ENCODE assay signal across 1 cellular context in the genomic region with DNA sequence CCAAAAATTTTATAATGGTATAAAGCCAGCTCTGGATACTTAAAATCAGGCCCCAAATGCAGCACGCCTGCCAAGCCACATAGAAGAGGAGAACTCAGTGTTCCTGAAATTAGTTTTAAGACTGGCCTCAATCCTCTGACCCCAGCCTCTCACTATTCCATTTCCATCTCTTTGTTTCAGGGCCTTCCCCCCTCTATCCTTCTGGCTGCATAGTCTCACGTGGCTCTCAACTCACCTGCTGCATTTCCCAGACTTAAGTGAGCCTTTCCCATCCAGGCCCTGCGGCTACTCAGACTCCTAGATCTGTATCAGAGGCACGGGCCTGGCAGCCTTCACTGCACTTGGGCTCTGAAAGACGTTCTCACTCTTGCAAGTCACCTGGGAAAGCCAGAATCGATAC.
TF ChIP-seq lines count a peak whose summit lies in the region.

No MANE protein-coding gene starts in this region.

TF ChIP-seq in K562, 482 proteins besides CTCF, POLR2A, EP300 and RAD21 (continued from another document):
- TF ChIP-seq ZFX (CRISPR knock-in tag; IDR thresholded peaks at IDR 0.05): peak; percentile 40; the same call in 1 of the 2 replicates
- no peak for TF ChIP-seq CHD1 (IDR thresholded peaks at IDR 0.05; ENCODE audit: low read length)
- TF ChIP-seq PHF8 (IDR thresholded peaks at IDR 0.05; ENCODE audit: borderline replicate concordance, low read length): 0 out of 2 replicates have a peak, but pooled peaks have one; percentile 13
- TF ChIP-seq, protein P1, sequence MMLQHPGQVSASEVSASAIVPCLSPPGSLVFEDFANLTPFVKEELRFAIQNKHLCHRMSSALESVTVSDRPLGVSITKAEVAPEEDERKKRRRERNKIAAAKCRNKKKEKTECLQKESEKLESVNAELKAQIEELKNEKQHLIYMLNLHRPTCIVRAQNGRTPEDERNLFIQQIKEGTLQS (IDR thresholded peaks at IDR 0.05): no peak
- TF ChIP-seq, protein P1 (CRISPR knock-in tag; conservative IDR thresholded peaks at IDR 0.05): no peak
- TF ChIP-seq, protein P2, sequence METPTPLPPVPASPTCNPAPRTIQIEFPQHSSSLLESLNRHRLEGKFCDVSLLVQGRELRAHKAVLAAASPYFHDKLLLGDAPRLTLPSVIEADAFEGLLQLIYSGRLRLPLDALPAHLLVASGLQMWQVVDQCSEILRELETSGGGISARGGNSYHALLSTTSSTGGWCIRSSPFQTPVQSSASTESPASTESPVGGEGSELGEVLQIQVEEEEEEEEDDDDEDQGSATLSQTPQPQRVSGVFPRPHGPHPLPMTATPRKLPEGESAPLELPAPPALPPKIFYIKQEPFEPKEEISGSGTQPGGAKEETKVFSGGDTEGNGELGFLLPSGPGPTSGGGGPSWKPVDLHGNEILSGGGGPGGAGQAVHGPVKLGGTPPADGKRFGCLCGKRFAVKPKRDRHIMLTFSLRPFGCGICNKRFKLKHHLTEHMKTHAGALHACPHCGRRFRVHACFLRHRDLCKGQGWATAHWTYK (CRISPR knock-in tag; IDR thresholded peaks at IDR 0.05): no peak
- no peak for TF ChIP-seq NCOA2 (IDR thresholded peaks at IDR 0.05; ENCODE audit: partially characterized antibody in 2 of 2)
- TF ChIP-seq SLC30A9 (CRISPR knock-in tag; IDR thresholded peaks at IDR 0.05): no peak
- no peak for TF ChIP-seq XRCC5 (IDR thresholded peaks at IDR 0.05; ENCODE audit: low read depth, low read length)
- TF ChIP-seq, protein P3, sequence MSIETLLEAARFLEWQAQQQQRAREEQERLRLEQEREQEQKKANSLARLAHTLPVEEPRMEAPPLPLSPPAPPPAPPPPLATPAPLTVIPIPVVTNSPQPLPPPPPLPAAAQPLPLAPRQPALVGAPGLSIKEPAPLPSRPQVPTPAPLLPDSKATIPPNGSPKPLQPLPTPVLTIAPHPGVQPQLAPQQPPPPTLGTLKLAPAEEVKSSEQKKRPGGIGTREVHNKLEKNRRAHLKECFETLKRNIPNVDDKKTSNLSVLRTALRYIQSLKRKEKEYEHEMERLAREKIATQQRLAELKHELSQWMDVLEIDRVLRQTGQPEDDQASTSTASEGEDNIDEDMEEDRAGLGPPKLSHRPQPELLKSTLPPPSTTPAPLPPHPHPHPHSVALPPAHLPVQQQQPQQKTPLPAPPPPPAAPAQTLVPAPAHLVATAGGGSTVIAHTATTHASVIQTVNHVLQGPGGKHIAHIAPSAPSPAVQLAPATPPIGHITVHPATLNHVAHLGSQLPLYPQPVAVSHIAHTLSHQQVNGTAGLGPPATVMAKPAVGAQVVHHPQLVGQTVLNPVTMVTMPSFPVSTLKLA (conservative IDR thresholded peaks at IDR 0.05): no peak
- no peak for TF ChIP-seq HDAC3 (IDR thresholded peaks at IDR 0.05; ENCODE audit: borderline replicate concordance, partially characterized antibody)
- TF ChIP-seq, protein P4, sequence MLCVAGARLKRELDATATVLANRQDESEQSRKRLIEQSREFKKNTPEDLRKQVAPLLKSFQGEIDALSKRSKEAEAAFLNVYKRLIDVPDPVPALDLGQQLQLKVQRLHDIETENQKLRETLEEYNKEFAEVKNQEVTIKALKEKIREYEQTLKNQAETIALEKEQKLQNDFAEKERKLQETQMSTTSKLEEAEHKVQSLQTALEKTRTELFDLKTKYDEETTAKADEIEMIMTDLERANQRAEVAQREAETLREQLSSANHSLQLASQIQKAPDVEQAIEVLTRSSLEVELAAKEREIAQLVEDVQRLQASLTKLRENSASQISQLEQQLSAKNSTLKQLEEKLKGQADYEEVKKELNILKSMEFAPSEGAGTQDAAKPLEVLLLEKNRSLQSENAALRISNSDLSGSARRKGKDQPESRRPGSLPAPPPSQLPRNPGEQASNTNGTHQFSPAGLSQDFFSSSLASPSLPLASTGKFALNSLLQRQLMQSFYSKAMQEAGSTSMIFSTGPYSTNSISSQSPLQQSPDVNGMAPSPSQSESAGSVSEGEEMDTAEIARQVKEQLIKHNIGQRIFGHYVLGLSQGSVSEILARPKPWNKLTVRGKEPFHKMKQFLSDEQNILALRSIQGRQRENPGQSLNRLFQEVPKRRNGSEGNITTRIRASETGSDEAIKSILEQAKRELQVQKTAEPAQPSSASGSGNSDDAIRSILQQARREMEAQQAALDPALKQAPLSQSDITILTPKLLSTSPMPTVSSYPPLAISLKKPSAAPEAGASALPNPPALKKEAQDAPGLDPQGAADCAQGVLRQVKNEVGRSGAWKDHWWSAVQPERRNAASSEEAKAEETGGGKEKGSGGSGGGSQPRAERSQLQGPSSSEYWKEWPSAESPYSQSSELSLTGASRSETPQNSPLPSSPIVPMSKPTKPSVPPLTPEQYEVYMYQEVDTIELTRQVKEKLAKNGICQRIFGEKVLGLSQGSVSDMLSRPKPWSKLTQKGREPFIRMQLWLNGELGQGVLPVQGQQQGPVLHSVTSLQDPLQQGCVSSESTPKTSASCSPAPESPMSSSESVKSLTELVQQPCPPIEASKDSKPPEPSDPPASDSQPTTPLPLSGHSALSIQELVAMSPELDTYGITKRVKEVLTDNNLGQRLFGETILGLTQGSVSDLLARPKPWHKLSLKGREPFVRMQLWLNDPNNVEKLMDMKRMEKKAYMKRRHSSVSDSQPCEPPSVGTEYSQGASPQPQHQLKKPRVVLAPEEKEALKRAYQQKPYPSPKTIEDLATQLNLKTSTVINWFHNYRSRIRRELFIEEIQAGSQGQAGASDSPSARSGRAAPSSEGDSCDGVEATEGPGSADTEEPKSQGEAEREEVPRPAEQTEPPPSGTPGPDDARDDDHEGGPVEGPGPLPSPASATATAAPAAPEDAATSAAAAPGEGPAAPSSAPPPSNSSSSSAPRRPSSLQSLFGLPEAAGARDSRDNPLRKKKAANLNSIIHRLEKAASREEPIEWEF (CRISPR knock-in tag; IDR thresholded peaks at IDR 0.05): peak; percentile 16; the same call in 1 of the 2 replicates
